Comparison of ENCODE assay signal across 21 cellular contexts in the genomic region with DNA sequence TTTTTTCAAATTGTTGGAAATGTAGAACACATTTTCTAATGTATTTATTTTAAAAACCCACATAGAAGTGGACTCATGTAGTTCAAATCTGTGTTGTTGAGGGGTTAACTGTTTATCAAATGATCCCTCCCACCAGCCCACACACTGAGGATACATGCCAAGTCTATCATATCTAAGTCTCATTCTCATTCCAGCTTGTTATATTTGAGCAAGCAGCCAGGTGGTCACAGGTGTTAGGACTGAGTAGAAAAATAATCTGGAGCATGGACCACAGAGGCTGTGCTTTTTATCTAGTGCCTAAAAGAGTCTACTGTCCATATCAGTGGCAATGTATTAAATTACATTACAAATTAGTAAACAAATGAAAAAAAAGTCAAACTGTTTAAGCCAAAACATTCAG. TPM values are rescaled to one million over a fixed set of nuclear protein-coding genes. Genes with fewer than 3 reads are reported as not detected.
"Had no signal": no experiment of that assay in that cellular context is flagged by ENCODE, and none has a peak within 500 bp of the region (broad histone marks: within the 10 kb centered on the region; RNA-seq: fewer than 3 reads in every experiment).

No MANE protein-coding gene starts in this region.

- H3K27me3 ChIP-seq: SJCRH30 had no signal

- ATAC-seq: Panc1, SK-N-SH treated with all-trans-retinoic acid at 6 μM for 48 hours, T-helper 17 cell had no signal

- H3K4me1 ChIP-seq: SJCRH30 had no signal

- DNase-seq: Kasumi-1, KG1, MM.1S, NCI-H1092 treated with DMSO at 0.1 percent for 48 hours, NCI-H1436, NCI-H1694 treated with DMSO at 0.1 percent for 48 hours, NCI-H1930, NCI-H226, NCI-H446, NCI-H510A, NCI-H526, NCI-H82, SHP77, SJCRH30, T-helper 1 cell, T-helper 17 cell had no signal

- H3K27ac ChIP-seq: RWPE1, SJCRH30 had no signal

- H3K4me3 ChIP-seq: SJCRH30 had no signal

- H3K9me3 ChIP-seq: SJCRH30 had no signal

- H3K36me3 ChIP-seq: SJCRH30 had no signal

RNA-seq across cellular contexts. Expression of gene SPESP1, which starts 20.7 kb away (rescaled TPM):
- total RNA-seq: HT-29, M059J, SJCRH30, T-helper 17 cell had no signal
